ENCODE assay signal across 9 cellular contexts in genomic region chr13:38415233-38415632, GRCh38.
DNase-seq lines count a peak whose midpoint lies in the region; ATAC-seq and TF ChIP-seq lines count a peak whose summit lies in the region.
"Had no signal": no experiment of that assay in that cellular context is flagged by ENCODE, and none has a peak within 500 bp of the region (broad histone marks: within the 10 kb centered on the region; RNA-seq: fewer than 3 reads in every experiment).

No MANE protein-coding gene starts in this region.

- TF ChIP-seq EP300 in ovary (IDR thresholded peaks at IDR 0.05), result no peak

- H3K27ac ChIP-seq in RWPE2 (ENCODE audit: poor library complexity, severe bottlenecking), result no peak overlapping the region
- no peak overlapping the region for H3K27ac ChIP-seq in ovary
- H3K27ac ChIP-seq: C4-2B had no signal

- H3K4me3 Mint-ChIP-seq in stimulated activated naive CD8-positive, alpha-beta T cell treated with anti-CD3 and anti-CD28 coated beads, Interleukin-15, amount 100 ng/mL, for 72 hours, result peak overlapping the region in 1 of 2 donors; percentile 28

- no peaks in the 10 kb centered on the region for H3K36me3 Mint-ChIP-seq in activated naive CD4-positive, alpha-beta T cell treated with anti-CD3 and anti-CD28 coated beads, Interleukin-2, amount 50 U/mL, for 72 hours

- H3K4me1 ChIP-seq in RWPE2 (ENCODE audit: insufficient read depth, poor library complexity, severe bottlenecking) (peaks cover 42% of the 10 kb centered on the region), ovary (ENCODE audit: insufficient read depth) (no peaks in the 10 kb centered on the region)

- no peak for DNase-seq in activated naive CD4-positive, alpha-beta T cell treated with anti-CD3 and anti-CD28 coated beads, Interleukin-2, amount 50 U/mL, for 72 hours (ENCODE audit: low spot score in 2 of 2)
- DNase-seq in activated naive CD4-positive, alpha-beta T cell (lab: John Stamatoyannopoulos, UW), result no peak
- DNase-seq in RWPE2 (ENCODE audit: low spot score), result no peak
- DNase-seq in stimulated activated naive CD8-positive, alpha-beta T cell treated with anti-CD3 and anti-CD28 coated beads, Interleukin-15, amount 100 ng/mL, for 72 hours, result peak in 1 of 2 donors; percentile 5
- DNase-seq in NCI-H1048 (lab: John Stamatoyannopoulos, UW), result no peak
- DNase-seq in ovary, result no peak
- no peak for DNase-seq in SW480 (ENCODE audit: low spot score)

- TF ChIP-seq CTCF in RWPE2 (IDR thresholded peaks at IDR 0.05; ENCODE audit: poor library complexity, severe bottlenecking), result no peak
- TF ChIP-seq CTCF in ovary (IDR thresholded peaks at IDR 0.05), result no peak

- H3K36me3 ChIP-seq in RWPE2 (ENCODE audit: low read depth) (no peaks in the 10 kb centered on the region), ovary (no peaks in the 10 kb centered on the region)

- intact Hi-C loops in ovary (cut with DNase I), result no loop called here

- peaks cover 14% of the 10 kb centered on the region for H3K4me1 Mint-ChIP-seq in stimulated activated naive CD8-positive, alpha-beta T cell treated with anti-CD3 and anti-CD28 coated beads, Interleukin-15, amount 100 ng/mL, for 72 hours

- H3K9me3 Mint-ChIP-seq in activated naive CD4-positive, alpha-beta T cell treated with anti-CD3 and anti-CD28 coated beads, Interleukin-2, amount 50 U/mL, for 72 hours, result no peaks in the 10 kb centered on the region
- H3K9me3 Mint-ChIP-seq in stimulated activated naive CD8-positive, alpha-beta T cell treated with anti-CD3 and anti-CD28 coated beads, Interleukin-15, amount 100 ng/mL, for 72 hours, result no peaks in the 10 kb centered on the region

- TF ChIP-seq POLR2A in ovary (IDR thresholded peaks at IDR 0.05), result no peak

- H3K27ac Mint-ChIP-seq in activated naive CD4-positive, alpha-beta T cell treated with anti-CD3 and anti-CD28 coated beads, Interleukin-2, amount 50 U/mL, for 72 hours, result no peak overlapping the region
- H3K27ac Mint-ChIP-seq in stimulated activated naive CD8-positive, alpha-beta T cell treated with anti-CD3 and anti-CD28 coated beads, Interleukin-15, amount 100 ng/mL, for 72 hours, result peak overlapping the region in 1 of 2 donors; percentile 66

- peak; percentile 79 to 93 for ATAC-seq in activated naive CD4-positive, alpha-beta T cell treated with anti-CD3 and anti-CD28 coated beads, Interleukin-2, amount 50 U/mL, for 72 hours
- peak; percentile 97 for ATAC-seq in HG02884 (IDR thresholded peaks at IDR 0.05; ENCODE audit: unreplicated experiment)
- peak; percentile 45 for ATAC-seq in RWPE2 (ENCODE audit: low read depth)
- ATAC-seq in stimulated activated naive CD8-positive, alpha-beta T cell treated with anti-CD3 and anti-CD28 coated beads, Interleukin-15, amount 100 ng/mL, for 72 hours, result peak; percentile 87

- 69 to 84% (median 83%) methylated on average over 5 of the region's 5 CpGs for WGBS in ovary, 3 donors

- H3K4me3 ChIP-seq in RWPE2 (ENCODE audit: severe bottlenecking) (no peak overlapping the region), ovary (no peak overlapping the region)

- H3K9me3 ChIP-seq in RWPE2 (ENCODE audit: severe bottlenecking), result no peaks in the 10 kb centered on the region
- no peaks in the 10 kb centered on the region for H3K9me3 ChIP-seq in ovary

- H3K27me3 Mint-ChIP-seq in stimulated activated naive CD8-positive, alpha-beta T cell treated with anti-CD3 and anti-CD28 coated beads, Interleukin-15, amount 100 ng/mL, for 72 hours, result no peaks in the 10 kb centered on the region

- no peaks in the 10 kb centered on the region for H3K27me3 ChIP-seq in RWPE2 (ENCODE audit: insufficient read depth, poor library complexity, severe bottlenecking)
- peaks cover 3% of the 10 kb centered on the region for H3K27me3 ChIP-seq in ovary

Comparison
In these comparisons a context has a peak if more than half of its experiments do, and no peak if none do; other contexts are left out.
1. ATAC-seq: peak in every context shown above with its lines; median percentile 97 in HG02884; 87 in stimulated activated naive CD8-positive, alpha-beta T cell treated with anti-CD3 and anti-CD28 coated beads, Interleukin-15, amount 100 ng/mL, for 72 hours; 86 in activated naive CD4-positive, alpha-beta T cell treated with anti-CD3 and anti-CD28 coated beads, Interleukin-2, amount 50 U/mL, for 72 hours; 45 in RWPE2.